8 cellular contexts compared by ENCODE assay signal in genomic region chr22:17772963-17773605, GRCh38. TPM values are rescaled to one million over a fixed set of nuclear protein-coding genes. Genes with fewer than 3 reads are reported as not detected.
DNase-seq lines count a peak whose midpoint lies in the region; ATAC-seq, FAIRE-seq and TF ChIP-seq lines count a peak whose summit lies in the region.

No MANE protein-coding gene starts in this region.

- no peak for TF ChIP-seq EP300 in H1 (IDR thresholded peaks at IDR 0.05; ENCODE audit: borderline replicate concordance in 1 of 2, low read depth in 2 of 2, low read length in 2 of 2)

- peak overlapping the region; percentile 83 for H3K4me3 Mint-ChIP-seq in natural killer cell treated with Interleukin-12 subunit alpha and Interleukin-12 subunit beta and Interleukin-15 and Interleukin-18, amount 100 ng/mL, for 72 hours

- H3K36me3 ChIP-seq in OCI-LY3 (replicated peaks; ENCODE audit: low read depth, low read length) (peaks cover 44% of the 10 kb centered on the region), H1 (ENCODE audit: control insufficient read depth in 2 of 4, insufficient read depth in 4 of 4, low read length in 3 of 4) (no peaks in the 10 kb centered on the region)

- no peak overlapping the region; the same call in 1 of the 2 replicates for H2BK5ac ChIP-seq in H1 (ENCODE audit: low read depth, low read length)

- POLR2A ChIA-PET in H1 (lab: Charles Lee; ENCODE audit: partially characterized antibody) (interaction anchor here (0.6 to 3.3 kb wide), 13 partner anchors 9 to 466 kb away, joined by 3 to 38 read pairs (median 4); no protein-coding TSS in a partner anchor), GM10248 (lab: Yijun Ruan, JAX) (interaction anchor here (0.5 kb wide), 1 partner anchor 10 kb away, joined by 3 read pairs; no protein-coding TSS in a partner anchor)

- H4K91ac ChIP-seq in H1 (replicated peaks; ENCODE audit: insufficient read length, low read length), result peak overlapping the region; percentile 67

- ATAC-seq in natural killer cell treated with Interleukin-12 subunit alpha and Interleukin-12 subunit beta and Interleukin-15 and Interleukin-18, amount 100 ng/mL, for 72 hours, result no peak
- no peak for ATAC-seq in GM18520 (IDR thresholded peaks at IDR 0.05; ENCODE audit: unreplicated experiment)

- CTCF ChIA-PET in H1 (lab: Charles Lee; ENCODE audit: partially characterized antibody), result interaction anchor here (0.8 to 5.1 kb wide), 14 partner anchors 11 to 89 kb away, joined by 3 to 54 read pairs (median 4); no protein-coding TSS in a partner anchor
- CTCF ChIA-PET in GM10248 (lab: Yijun Ruan, JAX), result interaction anchor here (0.9 to 3.9 kb wide), 9 partner anchors 9 to 303 kb away, joined by 3 to 46 read pairs (median 7); no protein-coding TSS in a partner anchor

- FAIRE-seq in H1 (lab: Jason Lieb, UNC), result no peak

- H2AFZ ChIP-seq in OCI-LY3 (ENCODE audit: low read depth, low read length), result no peak overlapping the region
- 0 out of 2 replicates have a peak overlapping the region, but pooled peaks have one; percentile 33 for H2AFZ ChIP-seq in H1 (ENCODE audit: low read length)

- H3K4me2 ChIP-seq in OCI-LY3 (ENCODE audit: low read length), result peak overlapping the region; percentile 89
- peak overlapping the region; percentile 73 to 74 for H3K4me2 ChIP-seq in H1 (ENCODE audit: insufficient read depth in 1 of 2, low read depth in 2 of 2, low read length in 2 of 2)

- H3K79me2 ChIP-seq in OCI-LY3 (ENCODE audit: low read length) (peaks cover 75% of the 10 kb centered on the region), H1 (ENCODE audit: control insufficient read depth in 1 of 2, insufficient read depth in 2 of 2, low read length in 2 of 2) (peaks cover 0 to 35% of the 10 kb centered on the region in 2 experiments; a peak in 1 of 4 replicates)

- peaks cover 48% of the 10 kb centered on the region for H4K20me1 ChIP-seq in OCI-LY3 (ENCODE audit: insufficient read depth, low read length)
- peaks cover 2 to 8% of the 10 kb centered on the region in 2 experiments for H4K20me1 ChIP-seq in H1 (replicated peaks in 1 of 2; ENCODE audit: control insufficient read depth in 1 of 2, insufficient read depth in 2 of 2, low read length in 2 of 2)

- H3K9ac ChIP-seq in OCI-LY3 (ENCODE audit: low read length), result peak overlapping the region; percentile 92
- H3K9ac ChIP-seq in H1 (replicated peaks in 1 of 4; ENCODE audit: extremely low read depth in 1 of 4, low read depth in 3 of 4, low read length in 3 of 4), result peak overlapping the region in 3 of 4 experiments; percentile 60 to 77 (median 69); a peak in 5 of 7 replicates

- no peak for TF ChIP-seq POLR2A in H1 (IDR thresholded peaks at IDR 0.05; ENCODE audit: control extremely low read depth in 1 of 2, low read depth in 2 of 2, low read length in 2 of 2)

- no peak overlapping the region for H4K5ac ChIP-seq in H1 (ENCODE audit: insufficient read length, low read depth, low read length)

- no peaks in the 10 kb centered on the region for H3K9me3 ChIP-seq in OCI-LY3 (ENCODE audit: insufficient read depth, low read length)
- no peaks in the 10 kb centered on the region for H3K9me3 ChIP-seq in H1 (ENCODE audit: insufficient read depth in 2 of 2, low read depth in 1 of 2, low read length in 1 of 2)

- H3K9me3 Mint-ChIP-seq in natural killer cell treated with Interleukin-12 subunit alpha and Interleukin-12 subunit beta and Interleukin-15 and Interleukin-18, amount 100 ng/mL, for 72 hours, result no peaks in the 10 kb centered on the region

- peaks cover 11% of the 10 kb centered on the region for H3K23me2 ChIP-seq in H1 (ENCODE audit: low read depth, low read length)

- H3K4me1 ChIP-seq in OCI-LY3 (ENCODE audit: low read length), result peaks cover 65% of the 10 kb centered on the region
- peaks cover 0 to 20% (median 16%) of the 10 kb centered on the region in 4 experiments; a peak in 6 of 7 replicates for H3K4me1 ChIP-seq in H1 (replicated peaks in 1 of 4; ENCODE audit: control insufficient read depth in 3 of 4, insufficient read depth in 4 of 4, low read length in 3 of 4)

- no peak overlapping the region for H3K14ac ChIP-seq in H1 (ENCODE audit: insufficient read length)

- WGBS in H1 (ENCODE audit: extremely low coverage in 1 of 2, insufficient coverage in 1 of 2, insufficient read length in 1 of 2, insufficient replicate concordance in 2 of 2, low coverage in 1 of 2, low lambda C conversion rate in 2 of 2, missing lambda C conversion rate in 1 of 2), 2 experiments, result 44% methylated on average over 16 of the region's 18 CpGs; no CpG with 5 or more reads in 1 of the 2 experiments

- H3K79me1 ChIP-seq in H1 (ENCODE audit: low read depth, low read length), result peaks cover 7% of the 10 kb centered on the region; the same call in 1 of the 2 replicates

- peak overlapping the region; percentile 60 for H3K18ac ChIP-seq in H1 (ENCODE audit: extremely low read depth, low read length)

- H3K4me1 Mint-ChIP-seq in natural killer cell treated with Interleukin-12 subunit alpha and Interleukin-12 subunit beta and Interleukin-15 and Interleukin-18, amount 100 ng/mL, for 72 hours (ENCODE audit: low read depth in 2 of 2), result peaks cover 47 to 50% of the 10 kb centered on the region in 2 donors

- H4K8ac ChIP-seq in H1 (ENCODE audit: extremely low read depth, insufficient read depth, low read length), result peak overlapping the region; percentile 42; the same call in 1 of the 2 replicates

- no peak overlapping the region for H2BK120ac ChIP-seq in H1 (replicated peaks; ENCODE audit: low read depth, low read length)

- peak overlapping the region; percentile 96; the same call in 1 of the 2 replicates for H2AK5ac ChIP-seq in H1 (ENCODE audit: low read depth, low read length)

- H3K56ac ChIP-seq in H1 (replicated peaks; ENCODE audit: insufficient read length, low read depth, low read length), result no peak overlapping the region

- peak; percentile 72 for DNase-seq in ELR (ENCODE audit: low read depth)
- no peak for DNase-seq in H1 (ENCODE audit: low read depth in 1 of 2, low spot score in 2 of 2)
- peak; percentile 51 for DNase-seq in natural killer cell treated with Interleukin-12 subunit alpha and Interleukin-12 subunit beta and Interleukin-15 and Interleukin-18, amount 100 ng/mL, for 72 hours (ENCODE audit: low spot score)
- no peak for DNase-seq in activated gamma-delta T cell treated with Interleukin-2 at 50 U/mL for 16 hours
- no peak for DNase-seq in GM10248 (ENCODE audit: extremely low spot score)
- no peak for DNase-seq in NCI-H526 treated with DMSO at 0.1 percent for 48 hours (lab: John Stamatoyannopoulos, UW)

- H3K36me3 Mint-ChIP-seq in natural killer cell treated with Interleukin-12 subunit alpha and Interleukin-12 subunit beta and Interleukin-15 and Interleukin-18, amount 100 ng/mL, for 72 hours, result no peaks in the 10 kb centered on the region

- H3K27ac ChIP-seq in OCI-LY3 (ENCODE audit: low read length), result peak overlapping the region; percentile 77
- H3K27ac ChIP-seq in H1 (ENCODE audit: low read depth, low read length), result no peak overlapping the region

- H2BK15ac ChIP-seq in H1 (ENCODE audit: low read length), result 0 out of 2 replicates have a peak overlapping the region, but pooled peaks have one; percentile 72

- H3K4me3 ChIP-seq in OCI-LY3 (ENCODE audit: low read length) (peak overlapping the region; percentile 79), H1 (ENCODE audit: extremely low read depth in 1 of 4, insufficient read depth in 2 of 4, low read depth in 3 of 4, low read length in 4 of 4) (peak overlapping the region; percentile 51 to 71 (median 62))

- peak overlapping the region; percentile 66 for H3K4ac ChIP-seq in H1 (replicated peaks; ENCODE audit: insufficient read length, low read depth, low read length)

- TF ChIP-seq RAD21 in H1 (IDR thresholded peaks at IDR 0.05 in 1 of 2, conservative IDR thresholded peaks at IDR 0.05 in 1 of 2; ENCODE audit: low read depth in 2 of 2, low read length in 2 of 2), result no peak

- H3K27me3 ChIP-seq in OCI-LY3 (ENCODE audit: low read depth, low read length) (no peaks in the 10 kb centered on the region), H1 (replicated peaks in 1 of 4; ENCODE audit: control insufficient read depth in 3 of 4, extremely low read depth in 1 of 4, insufficient read depth in 3 of 4, low read length in 3 of 4) (no peaks in the 10 kb centered on the region)

- H2BK12ac ChIP-seq in H1 (ENCODE audit: low read depth, low read length), result 0 out of 2 replicates have a peak overlapping the region, but pooled peaks have one; percentile 68

- peak overlapping the region in 1 of 2 donors; percentile 21 for H3K27ac Mint-ChIP-seq in natural killer cell treated with Interleukin-12 subunit alpha and Interleukin-12 subunit beta and Interleukin-15 and Interleukin-18, amount 100 ng/mL, for 72 hours

- H3K27me3 Mint-ChIP-seq in natural killer cell treated with Interleukin-12 subunit alpha and Interleukin-12 subunit beta and Interleukin-15 and Interleukin-18, amount 100 ng/mL, for 72 hours, result peaks cover 0 to 2% of the 10 kb centered on the region in 2 donors

- H3K23ac ChIP-seq in H1 (ENCODE audit: insufficient read length), result no peak overlapping the region

- H2BK20ac ChIP-seq in H1 (ENCODE audit: low read length), result 0 out of 2 replicates have a peak overlapping the region, but pooled peaks have one; percentile 15

- no peak for TF ChIP-seq CTCF in OCI-LY3 (IDR thresholded peaks at IDR 0.05; ENCODE audit: low read depth, low read length)
- TF ChIP-seq CTCF in H1 (IDR thresholded peaks at IDR 0.05; ENCODE audit: control extremely low read depth in 1 of 3, insufficient read depth in 1 of 3, low read depth in 1 of 3, low read length in 3 of 3), result no peak
- TF ChIP-seq CTCF in GM10248 (IDR thresholded peaks at IDR 0.05; ENCODE audit: control extremely low read depth, extremely low read depth, low read depth, missing control alignments), result no peak

TF ChIP-seq in H1, 55 proteins besides CTCF, POLR2A, EP300 and RAD21 (continues in another document):
- no peak for TF ChIP-seq NRF1 (IDR thresholded peaks at IDR 0.05; ENCODE audit: low read depth, low read length)
- no peak for TF ChIP-seq BRCA1 (IDR thresholded peaks at IDR 0.05; ENCODE audit: low read depth, low read length)
- TF ChIP-seq CREB1 (IDR thresholded peaks at IDR 0.05), result no peak
- peak; percentile 54 for TF ChIP-seq SP1 (IDR thresholded peaks at IDR 0.05; ENCODE audit: low read depth, low read length)
- TF ChIP-seq SRF (IDR thresholded peaks at IDR 0.05; ENCODE audit: low read depth, low read length), result no peak

RNA-seq across cellular contexts. Expression of gene BID, which starts 1.2 kb away (rescaled TPM):
- 39.3 and 41.6 TPM in 2 replicates for total RNA-seq in H1 (2021; fragmentation: NEBNext Ultra II Directional; extraction: Animal tissue kit (Norgen Biotek cat#: 25700))
- 114 and 133 TPM in 2 replicates for polyA plus RNA-seq in H1 (2011; rRNA removed)
- 90.6 TPM for polyA plus RNA-seq in H1 (2011; cell fraction: cytosol; rRNA removed)
- 66.4 TPM for polyA plus RNA-seq in H1 (2011; cell fraction: nucleus; rRNA removed)
- polyA plus RNA-seq in H1 (2012, experiment 1 of 2), result 33.0 to 44.6 TPM (median 43.2 TPM) in 4 replicates
- 24.4 TPM for polyA plus RNA-seq in H1 (2012, experiment 2 of 2)
- polyA plus RNA-seq in H1 (2013, experiment 1 of 2), result 52.8 TPM
- polyA plus RNA-seq in H1 (2013, experiment 2 of 2), result 53.5 TPM
- polyA minus RNA-seq in H1 (2011; rRNA and poly(A)+ RNA removed), result 15.5 and 15.6 TPM in 2 replicates
- polyA minus RNA-seq in H1 (2011; cell fraction: cytosol; rRNA and poly(A)+ RNA removed), result 29.1 TPM
- 14.9 TPM for polyA minus RNA-seq in H1 (2011; cell fraction: nucleus; rRNA and poly(A)+ RNA removed)
- total RNA-seq in natural killer cell treated with Interleukin-12 subunit alpha and Interleukin-12 subunit beta and Interleukin-15 and Interleukin-18, amount 100 ng/mL, for 72 hours, result 10 to 100 TPM; 32.0 to 59.3 TPM

Comparison
In these comparisons a context has a peak if more than half of its experiments do, and no peak if none do; other contexts are left out.
1. DNase-seq: peak in ELR (single experiment) and natural killer cell treated with Interleukin-12 subunit alpha and Interleukin-12 subunit beta and Interleukin-15 and Interleukin-18, amount 100 ng/mL, for 72 hours (single experiment); none in H1 (0 of 2), activated gamma-delta T cell treated with Interleukin-2 at 50 U/mL for 16 hours (single experiment), GM10248 (single experiment) and NCI-H526 treated with DMSO at 0.1 percent for 48 hours (single experiment).